8 cellular contexts compared by ENCODE assay signal in the genomic region with DNA sequence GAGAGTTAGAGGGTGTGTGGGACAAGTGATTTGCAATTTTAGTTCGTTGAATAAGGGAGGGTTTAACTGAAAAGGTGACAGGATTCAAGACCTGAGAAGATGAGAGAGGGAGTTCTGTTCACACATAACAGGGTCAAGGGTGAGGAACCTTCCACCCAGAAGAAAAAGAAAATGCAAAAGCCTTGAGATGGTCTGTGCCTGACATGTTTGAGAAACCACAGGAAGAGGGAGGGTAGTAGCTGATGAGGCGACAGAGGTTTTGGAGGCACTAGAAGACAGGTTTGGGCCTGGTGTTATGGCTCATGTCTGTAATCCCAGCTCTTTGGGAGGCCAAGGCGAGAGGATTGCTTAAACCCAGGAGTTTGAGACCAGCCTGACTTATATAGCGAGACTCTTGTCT. TPM values are rescaled to one million over a fixed set of nuclear protein-coding genes. Genes with fewer than 3 reads are reported as not detected.
DNase-seq lines count a peak whose midpoint lies in the region; ATAC-seq, FAIRE-seq and TF ChIP-seq lines count a peak whose summit lies in the region.

No MANE protein-coding gene starts in this region.

- H2AFZ ChIP-seq in keratinocyte (ENCODE audit: control insufficient read depth, low read length), result peak overlapping the region; percentile 86

- dilution Hi-C loops in keratinocyte (cut with MboI; ENCODE audit: extremely low pct_ligation_motif_present, low sequenced_read_pairs), result no loop called here

- H3K9me3 ChIP-seq in keratinocyte (ENCODE audit: control insufficient read depth, low read depth, low read length) (no peaks in the 10 kb centered on the region), thoracic aorta (no peaks in the 10 kb centered on the region)

- no peaks in the 10 kb centered on the region for H3K27me3 ChIP-seq in keratinocyte (ENCODE audit: control insufficient read depth, extremely low read depth, insufficient read depth, low read length)
- H3K27me3 ChIP-seq in thoracic aorta (replicated peaks; ENCODE audit: insufficient read depth), result no peaks in the 10 kb centered on the region

- no peak overlapping the region for H3K9ac ChIP-seq in keratinocyte (ENCODE audit: control insufficient read depth, extremely low read depth, insufficient read depth, low read length)

- no peaks in the 10 kb centered on the region for H3K79me2 ChIP-seq in keratinocyte (ENCODE audit: control insufficient read depth, insufficient read depth, low read length)

- ATAC-seq in thoracic aorta (ENCODE audit: insufficient number of reproducible peaks, low FRiP score, low read depth), result no peak
- no peak for ATAC-seq in GM21737 (IDR thresholded peaks at IDR 0.05; ENCODE audit: unreplicated experiment)
- no peak for ATAC-seq in GM18858 (IDR thresholded peaks at IDR 0.05; ENCODE audit: unreplicated experiment)

- H4K20me1 ChIP-seq in keratinocyte (ENCODE audit: control insufficient read depth, extremely low read depth, insufficient read depth, low read length), result no peaks in the 10 kb centered on the region

- peak; percentile 16 for DNase-seq in activated T-cell treated with anti-CD3 and anti-CD28 coated beads for 24 hours (ENCODE audit: low read depth)
- no peak for DNase-seq in activated T-cell treated with anti-CD3 and anti-CD28 coated beads for 4 hours
- DNase-seq in activated CD8-positive, alpha-beta memory T cell treated with anti-CD3 and anti-CD28 coated beads, Interleukin-2, amount 50 U/mL, for 48 hours, result peak; percentile 62
- no peak for DNase-seq in keratinocyte (ENCODE audit: low read depth, low spot score)
- DNase-seq in thoracic aorta (ENCODE audit: low spot score), result no peak
- no peak for DNase-seq in DMS53 treated with DMSO at 0.1 percent for 48 hours (lab: John Stamatoyannopoulos, UW; ENCODE audit: unreplicated experiment)

- no peak overlapping the region for H3K4me3 ChIP-seq in keratinocyte (ENCODE audit: control insufficient read depth in 2 of 3, extremely low read depth in 1 of 3, insufficient read depth in 2 of 3, low read depth in 1 of 3, low read length in 3 of 3)
- H3K4me3 ChIP-seq in thoracic aorta, result peak overlapping the region; percentile 83

- H3K4me1 ChIP-seq in keratinocyte (ENCODE audit: control insufficient read depth, extremely low read depth, insufficient read depth, low read length) (peaks cover 15% of the 10 kb centered on the region), thoracic aorta (ENCODE audit: control insufficient read depth in 1 of 2, low read depth in 2 of 2) (peaks cover 10 to 20% of the 10 kb centered on the region in 2 donors)

- H3K4me2 ChIP-seq in keratinocyte (ENCODE audit: control insufficient read depth, extremely low read depth, insufficient read depth, low read depth, low read length), result no peak overlapping the region

- peak; percentile 39 for FAIRE-seq in keratinocyte (lab: Jason Lieb, UNC)

- H3K27ac ChIP-seq in keratinocyte (ENCODE audit: control insufficient read depth, insufficient read depth, low read length), result peak overlapping the region; percentile 22
- H3K27ac ChIP-seq in thoracic aorta, result peak overlapping the region in 1 of 2 donors; percentile 45

- TF ChIP-seq CTCF in keratinocyte (optimal IDR thresholded peaks at IDR 0.05 in 1 of 3, IDR thresholded peaks at IDR 0.05 in 1 of 3, conservative IDR thresholded peaks at IDR 0.05 in 1 of 3; ENCODE audit: extremely low read depth in 1 of 3, insufficient read depth in 2 of 3, low read length in 3 of 3), result no peak
- no peak for TF ChIP-seq CTCF in thoracic aorta (IDR thresholded peaks at IDR 0.05)

- H3K9me1 ChIP-seq in keratinocyte (ENCODE audit: control insufficient read depth, extremely low read depth, insufficient read depth, low read length), result no peaks in the 10 kb centered on the region

- no peaks in the 10 kb centered on the region for H3K36me3 ChIP-seq in keratinocyte (ENCODE audit: control insufficient read depth in 2 of 2, extremely low read depth in 1 of 2, insufficient read depth in 2 of 2, low read length in 2 of 2)
- no peaks in the 10 kb centered on the region for H3K36me3 ChIP-seq in thoracic aorta

RNA-seq across cellular contexts. Expression of a gene that starts 0.6 kb away (rescaled TPM):
- polyA plus RNA-seq in keratinocyte, result 22.4 to 27.4 TPM (median 22.6 TPM) in 3 replicates
- polyA plus RNA-seq in keratinocyte (2011; ENCODE audit: low read depth), result 3.1 TPM
- polyA plus RNA-seq in keratinocyte (2011; cell fraction: cytosol; rRNA removed), result 20.1 and 30.5 TPM in 2 replicates
- polyA plus RNA-seq in keratinocyte (2011; cell fraction: nucleus; rRNA removed), result 36.4 and 45.2 TPM in 2 replicates
- 10.6 and 16.2 TPM in 2 replicates for polyA plus RNA-seq in keratinocyte (2012; ENCODE audit: low replicate concordance)
- polyA minus RNA-seq in keratinocyte, result 9.6 to 12.4 TPM (median 11.6 TPM) in 3 replicates
- polyA minus RNA-seq in keratinocyte (2011; cell fraction: cytosol; rRNA and poly(A)+ RNA removed), result 12.3 TPM
- 8.0 and 10.9 TPM in 2 replicates for polyA minus RNA-seq in keratinocyte (2011; cell fraction: nucleus; rRNA and poly(A)+ RNA removed)
- total RNA-seq in thoracic aorta, result 10 to 100 TPM; 12.3 to 27.1 TPM

RNA-seq across cellular contexts. Expression of a gene that starts 19.3 kb away (rescaled TPM):
- 58.1 to 71.5 TPM (median 66.7 TPM) in 3 replicates for polyA plus RNA-seq in keratinocyte
- polyA plus RNA-seq in keratinocyte (2011; ENCODE audit: low read depth), result 41.1 TPM
- 50.5 and 68.2 TPM in 2 replicates for polyA plus RNA-seq in keratinocyte (2011; cell fraction: cytosol; rRNA removed)
- polyA plus RNA-seq in keratinocyte (2011; cell fraction: nucleus; rRNA removed), result 113 and 119 TPM in 2 replicates
- polyA plus RNA-seq in keratinocyte (2012; ENCODE audit: low replicate concordance), result 39.7 and 51.4 TPM in 2 replicates
- polyA minus RNA-seq in keratinocyte, result 60.8 to 103 TPM (median 65.8 TPM) in 3 replicates
- 38.4 TPM for polyA minus RNA-seq in keratinocyte (2011; cell fraction: cytosol; rRNA and poly(A)+ RNA removed)
- polyA minus RNA-seq in keratinocyte (2011; cell fraction: nucleus; rRNA and poly(A)+ RNA removed), result 45.7 and 64.4 TPM in 2 replicates
- total RNA-seq in thoracic aorta, result 100 to 1,000 TPM in 1 of 2 donors, 10 to 100 TPM in 1; 90.4 to 162 TPM

RNA-seq across cellular contexts. Expression of a gene that starts 51.6 kb away (rescaled TPM):
- 18.6 to 23.6 TPM (median 23.2 TPM) in 3 replicates for polyA plus RNA-seq in keratinocyte
- 35.6 TPM for polyA plus RNA-seq in keratinocyte (2011; ENCODE audit: low read depth)
- polyA plus RNA-seq in keratinocyte (2011; cell fraction: cytosol; rRNA removed), result 15.4 and 22.6 TPM in 2 replicates
- polyA plus RNA-seq in keratinocyte (2011; cell fraction: nucleus; rRNA removed), result 15.8 and 15.9 TPM in 2 replicates
- 17.9 and 34.0 TPM in 2 replicates for polyA plus RNA-seq in keratinocyte (2012; ENCODE audit: low replicate concordance)
- 32.5 to 45.3 TPM (median 42.5 TPM) in 3 replicates for polyA minus RNA-seq in keratinocyte
- polyA minus RNA-seq in keratinocyte (2011; cell fraction: cytosol; rRNA and poly(A)+ RNA removed), result 34.3 TPM
- 14.7 and 26.1 TPM in 2 replicates for polyA minus RNA-seq in keratinocyte (2011; cell fraction: nucleus; rRNA and poly(A)+ RNA removed)
- total RNA-seq in thoracic aorta, result 10 to 100 TPM; 66.4 to 69.5 TPM

Comparison
In these comparisons a context has a peak if more than half of its experiments do, and no peak if none do; other contexts are left out.
1. DNase-seq: peak in activated T-cell treated with anti-CD3 and anti-CD28 coated beads for 24 hours (single experiment) and activated CD8-positive, alpha-beta memory T cell treated with anti-CD3 and anti-CD28 coated beads, Interleukin-2, amount 50 U/mL, for 48 hours (single experiment); none in activated T-cell treated with anti-CD3 and anti-CD28 coated beads for 4 hours (single experiment), keratinocyte (single experiment), thoracic aorta (single experiment) and DMS53 treated with DMSO at 0.1 percent for 48 hours (single experiment).